8 cellular contexts compared by ENCODE assay signal in the genomic region with DNA sequence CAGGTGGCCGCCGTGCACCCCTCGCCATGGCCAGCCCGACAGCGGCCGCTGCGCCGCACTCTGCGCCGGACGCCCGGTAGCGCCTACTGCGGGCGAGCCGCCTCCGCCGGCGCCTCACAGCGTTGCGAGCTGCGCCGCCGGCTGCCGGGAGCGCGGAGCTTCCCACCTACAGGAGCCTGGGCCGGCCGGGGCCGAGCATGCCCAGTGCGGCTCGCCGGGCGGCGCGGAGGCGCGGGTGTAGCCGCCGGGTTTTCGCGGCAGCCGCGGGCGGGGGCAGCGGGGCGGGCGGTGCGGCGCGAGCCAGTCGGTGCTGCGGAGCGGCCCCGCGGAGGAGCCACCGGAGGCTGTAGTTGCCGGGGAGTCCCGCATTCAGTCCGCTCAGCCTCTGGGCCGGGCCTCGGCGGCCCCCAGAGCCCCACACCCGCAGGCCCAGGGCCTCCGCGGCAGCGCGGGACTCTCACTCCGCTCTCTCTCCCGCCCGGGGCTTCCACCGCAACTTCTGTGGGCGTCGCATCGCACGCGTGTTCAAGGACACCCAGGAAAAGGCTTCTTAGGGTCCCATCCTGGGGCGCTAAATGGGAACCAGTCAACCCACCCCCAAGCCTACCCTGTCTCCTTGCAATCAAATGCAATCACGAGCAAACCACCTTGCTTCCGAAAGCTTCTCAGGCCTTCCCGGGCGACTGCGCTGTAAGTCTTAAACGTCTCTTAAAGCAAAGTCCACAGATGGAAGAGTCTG. TPM values are rescaled to one million over a fixed set of nuclear protein-coding genes. Genes with fewer than 3 reads are reported as not detected.
DNase-seq lines count a peak whose midpoint lies in the region; ATAC-seq, FAIRE-seq and TF ChIP-seq lines count a peak whose summit lies in the region.

A gene (minus strand): TSS at position 143 of the 739 bp plus-strand sequence. CDS start 20,518 bp downstream, outside the sequence.

- H3K4me1 ChIP-seq in A673 (ENCODE audit: insufficient read depth, low read length, poor library complexity, severe bottlenecking), result peaks cover 3% of the 10 kb centered on the region
- peaks cover 11% of the 10 kb centered on the region for H3K4me1 ChIP-seq in HepG2 (ENCODE audit: insufficient read depth, low read length)

- H3K79me2 ChIP-seq in HepG2 (ENCODE audit: insufficient read depth, low read length), result no peaks in the 10 kb centered on the region

- DNase-seq in A673 (ENCODE audit: low spot score) (peak; percentile 94), NCI-H2227 treated with DMSO at 0.1 percent for 48 hours (lab: John Stamatoyannopoulos, UW) (peak; percentile 72), dermis blood vessel endothelial cell (peak; percentile 91), HepG2 (ENCODE audit: low spot score) (peak; percentile 63)
- peak; percentile 66 to 72 for DNase-seq in activated CD4-positive, alpha-beta T cell treated with anti-CD3 and anti-CD28 coated beads, Interleukin-2, amount 50 U/mL, for 4 hours
- peak; percentile 83 to 86 for DNase-seq in stimulated activated CD4-positive, alpha-beta T cell treated with anti-CD3 and anti-CD28 coated beads, Interleukin-2, amount 100 ng/mL, for 24 hours

- peak; percentile 51 to 77 for TF ChIP-seq POLR2A in HepG2 (IDR thresholded peaks at IDR 0.05; ENCODE audit: insufficient read depth in 1 of 2, low read depth in 2 of 2, low read length in 2 of 2)

- H3K9ac ChIP-seq in HepG2 (ENCODE audit: insufficient read depth, low read depth, low read length), result peak within 1 kb of the TSS; percentile 76

- POLR2A ChIA-PET in A673 (lab: Charles Lee; ENCODE audit: low non-redundant PET) (no interaction called here), HepG2 (lab: Yijun Ruan, JAX) (interaction anchor here (0.6 to 1.0 kb wide), 3 partner anchors 12 to 1016 kb away, joined by 3 read pairs; a partner anchor contains a TSS)

- H3K27me3 ChIP-seq in A673 (replicated peaks; ENCODE audit: insufficient read depth, low read depth, low read length, poor library complexity) (peaks cover 12% of the 10 kb centered on the region), HepG2 (ENCODE audit: control insufficient read depth in 1 of 2, insufficient read depth in 2 of 2, low read length in 2 of 2) (peaks cover 0 to 15% of the 10 kb centered on the region in 2 experiments; a peak in 3 of 5 replicates)

- CTCF ChIA-PET in A673 (lab: Charles Lee) (interaction anchor here (0.6 to 1.0 kb wide), 3 partner anchors 24 to 216 kb away, joined by 3 read pairs; no protein-coding TSS in a partner anchor), HepG2 (lab: Yijun Ruan, JAX; ENCODE audit: low intra/inter-chr PET ratio, low total read pairs) (no interaction called here)

- ATAC-seq in GM18867 (IDR thresholded peaks at IDR 0.05; ENCODE audit: unreplicated experiment), result peak; percentile 83
- ATAC-seq in HG03097 (IDR thresholded peaks at IDR 0.05; ENCODE audit: low FRiP score, unreplicated experiment), result peak; percentile 88
- peak; percentile 97 for ATAC-seq in HepG2

- no peak for FAIRE-seq in HepG2 (lab: Jason Lieb, UNC)

- no peaks in the 10 kb centered on the region for H4K20me1 ChIP-seq in HepG2 (ENCODE audit: insufficient read depth, low read length)

- H3K4me2 ChIP-seq in HepG2 (ENCODE audit: low read depth, low read length), result peak within 1 kb of the TSS; percentile 99

- intact Hi-C loops in A673 (cut with micrococcal nuclease; ENCODE audit: unreplicated experiment), result loop anchor here (5.0 kb wide), 1 partner anchor 414 kb away; a partner anchor contains a TSS
- intact Hi-C loops in HepG2 (cut with micrococcal nuclease; ENCODE audit: unreplicated experiment), result loop anchor here (1.0 to 5.0 kb wide), 2 partner anchors 269 to 406 kb away; a partner anchor contains a TSS

- 2% methylated on average over 7 of the region's 84 CpGs for WGBS in HepG2 (ENCODE audit: low lambda C conversion rate)

- H3K9me3 ChIP-seq in A673 (ENCODE audit: low read depth, low read length, poor library complexity, severe bottlenecking), result no peaks in the 10 kb centered on the region
- H3K9me3 ChIP-seq in HepG2 (ENCODE audit: low read length), result no peaks in the 10 kb centered on the region

- no peak for TF ChIP-seq EP300 in HepG2 (IDR thresholded peaks at IDR 0.05; ENCODE audit: low read depth in 2 of 2, low read length in 2 of 2)
- TF ChIP-seq EP300 in HepG2 (CRISPR knock-in tag; IDR thresholded peaks at IDR 0.05; ENCODE audit: borderline replicate concordance), result no peak

- no peak for TF ChIP-seq CTCF in A673 (conservative IDR thresholded peaks at IDR 0.05; ENCODE audit: low read depth, low read length)
- TF ChIP-seq CTCF in HepG2 (CRISPR knock-in tag; IDR thresholded peaks at IDR 0.05), result peak; percentile 40; the same call in 1 of the 2 replicates

- H3K27ac ChIP-seq in A673 (ENCODE audit: low read depth, low read length, poor library complexity, severe bottlenecking), result peak within 1 kb of the TSS; percentile 87
- peak within 1 kb of the TSS; percentile 64 for H3K27ac ChIP-seq in HepG2 (ENCODE audit: extremely low read length, insufficient read depth, low read length)

- in situ Hi-C loops in HepG2 (cut with HindIII; ENCODE audit: extremely low pct_ligation_motif_present, low pct_unique_long_range_greater_than_20kb), result no loop called here

- peak; percentile 45; the same call in 1 of the 2 replicates for TF ChIP-seq RAD21 in HepG2 (CRISPR knock-in tag; IDR thresholded peaks at IDR 0.05)

- H3K36me3 ChIP-seq in A673 (ENCODE audit: insufficient read depth, low read length, poor library complexity, severe bottlenecking), result no peaks in the 10 kb centered on the region
- no peaks in the 10 kb centered on the region for H3K36me3 ChIP-seq in HepG2 (replicated peaks in 1 of 2; ENCODE audit: control insufficient read depth in 1 of 2, insufficient read depth in 2 of 2, low read length in 2 of 2)

- peak within 1 kb of the TSS; percentile 78 for H2AFZ ChIP-seq in HepG2 (ENCODE audit: low read length)

- H3K4me3 ChIP-seq in A673 (ENCODE audit: low read depth, low read length, poor library complexity, severe bottlenecking) (peak within 1 kb of the TSS; percentile 64), HepG2 (replicated peaks in 1 of 3; ENCODE audit: insufficient read depth in 1 of 3, low read depth in 2 of 3, low read length in 3 of 3) (peak within 1 kb of the TSS; percentile 68 to 96 (median 90))

- BruUV-seq in A673 (replicated peaks; lab: Mats Ljungman, UMichigan), result no TSS peak
- no TSS peak for BruUV-seq in HepG2 (replicated peaks; lab: Mats Ljungman, UMichigan)

TF ChIP-seq in HepG2, 621 proteins besides CTCF, POLR2A, EP300 and RAD21 (continues in another document):
- TF ChIP-seq ZNF292 (CRISPR knock-in tag; IDR thresholded peaks at IDR 0.05; ENCODE audit: borderline replicate concordance, low read depth) (no peak), ZNF382 (CRISPR knock-in tag; IDR thresholded peaks at IDR 0.05; ENCODE audit: borderline replicate concordance) (no peak), PCBP1 (IDR thresholded peaks at IDR 0.05; ENCODE audit: borderline replicate concordance, low read depth, low read length) (no peak), ARNT2 (CRISPR knock-in tag; IDR thresholded peaks at IDR 0.05; ENCODE audit: low read depth) (peak; percentile 57)

RNA-seq across cellular contexts. Expression of the gene that starts here (rescaled TPM):
- total RNA-seq in A673 (2021) (7.6 and 8.3 TPM in 2 replicates), dermis blood vessel endothelial cell (29.8 and 40.4 TPM in 2 replicates), HepG2 (2016; rRNA removed; fragmentation: Illumina TruSeq; extraction: Trizol) (3.6 and 3.7 TPM in 2 replicates)
- total RNA-seq in HepG2 (2016; cell fraction: cytosol; rRNA removed; fragmentation: Illumina TruSeq; extraction: Trizol; ENCODE audit: low read depth), result 1.3 and 1.4 TPM in 2 replicates
- 3.6 TPM in 2 replicates for total RNA-seq in HepG2 (2016; cell fraction: insoluble cytoplasmic fraction; rRNA removed; fragmentation: Illumina TruSeq; extraction: Trizol)
- total RNA-seq in HepG2 (2016; cell fraction: membrane; rRNA removed; fragmentation: Illumina TruSeq; extraction: Trizol), result 3.5 and 4.4 TPM in 2 replicates
- 3.3 and 4.0 TPM in 2 replicates for total RNA-seq in HepG2 (2016; cell fraction: nucleus; rRNA removed; fragmentation: Illumina TruSeq; extraction: Trizol)
- polyA plus RNA-seq in HepG2 (2011; rRNA removed), result 0.88 and 1.5 TPM in 2 replicates
- polyA plus RNA-seq in HepG2 (2011; cell fraction: cytosol; rRNA removed), result 0.60 and 0.70 TPM in 2 replicates
- polyA plus RNA-seq in HepG2 (2011; cell fraction: nucleus; rRNA removed), result 1.2 and 1.4 TPM in 2 replicates
- polyA plus RNA-seq in HepG2 (2012), result 0.31 and 0.51 TPM in 2 replicates
- polyA plus RNA-seq in HepG2 (2016; cell fraction: cytosol; fragmentation: Illumina TruSeq; extraction: Trizol; ENCODE audit: low read depth), result 2.4 and 2.5 TPM in 2 replicates
- 1.8 and 3.3 TPM in 2 replicates for polyA plus RNA-seq in HepG2 (2016; cell fraction: insoluble cytoplasmic fraction; fragmentation: Illumina TruSeq; extraction: Trizol; ENCODE audit: low read depth)
- 2.3 and 3.1 TPM in 2 replicates for polyA plus RNA-seq in HepG2 (2016; cell fraction: membrane; fragmentation: Illumina TruSeq; extraction: Trizol; ENCODE audit: low read depth)
- polyA plus RNA-seq in HepG2 (2016; cell fraction: nucleus; fragmentation: Illumina TruSeq; extraction: Trizol; ENCODE audit: insufficient read depth, low read depth), result 1.6 and 2.8 TPM in 2 replicates
- 2.1 and 8.8 TPM in 2 replicates for polyA minus RNA-seq in HepG2 (2011; rRNA and poly(A)+ RNA removed; ENCODE audit: low replicate concordance)
- polyA minus RNA-seq in HepG2 (2011; cell fraction: cytosol; rRNA and poly(A)+ RNA removed), result 0.79 and 1.7 TPM in 2 replicates
- polyA minus RNA-seq in HepG2 (2011; cell fraction: nucleus; rRNA and poly(A)+ RNA removed), result 1.2 and 1.9 TPM in 2 replicates

Comparison
In these comparisons a context has a peak if more than half of its experiments do, and no peak if none do; other contexts are left out.
1. Peak in every context shown above with its lines: DNase-seq, ATAC-seq, H3K4me3 ChIP-seq and H3K27ac ChIP-seq.